In genomic region chr1:182839209-182840065, GRCh38 we compare ENCODE assay signal across 1 cellular context.
A peak's percentile ranks its signal among the peaks of the same experiment; 100 is the strongest.
TF ChIP-seq lines count a peak whose summit lies in the region.

Gene DHX9 (plus strand): TSS chr1:182839347. CDS start chr1:182842567, 3,220 bp downstream.

TF ChIP-seq in HepG2, 621 proteins besides CTCF, POLR2A, EP300 and RAD21 (continued from another document and continues in another):
- no peak for TF ChIP-seq BCLAF1 (IDR thresholded peaks at IDR 0.05)
- peak; percentile 69 for TF ChIP-seq ZNF605 (CRISPR knock-in tag; IDR thresholded peaks at IDR 0.05)
- TF ChIP-seq ZNF256 (CRISPR knock-in tag; conservative IDR thresholded peaks at IDR 0.05): no peak
- TF ChIP-seq RCOR2 (CRISPR knock-in tag; IDR thresholded peaks at IDR 0.05): no peak
- TF ChIP-seq RBM39 (IDR thresholded peaks at IDR 0.05; ENCODE audit: low read depth, low read length, poor library complexity, severe bottlenecking): peak; percentile 80
- TF ChIP-seq ZNF609 (CRISPR knock-in tag; IDR thresholded peaks at IDR 0.05; ENCODE audit: borderline replicate concordance): no peak; the same call in 1 of the 2 replicates
- no peak for TF ChIP-seq NR3C1 (CRISPR knock-in tag; IDR thresholded peaks at IDR 0.05)
- TF ChIP-seq TSC22D2 (CRISPR knock-in tag; IDR thresholded peaks at IDR 0.05; ENCODE audit: borderline replicate concordance): no peak
- TF ChIP-seq ZSCAN5A (CRISPR knock-in tag; IDR thresholded peaks at IDR 0.05; ENCODE audit: borderline replicate concordance): no peak
- no peak for TF ChIP-seq KAT2B (IDR thresholded peaks at IDR 0.05; ENCODE audit: borderline replicate concordance, low read depth, low read length)
- peak; percentile 53; the same call in 1 of the 2 replicates for TF ChIP-seq NR2F2 (IDR thresholded peaks at IDR 0.05; ENCODE audit: borderline replicate concordance, low read depth)
- peak; percentile 58; the same call in 1 of the 2 replicates for TF ChIP-seq ZSCAN25 (CRISPR knock-in tag; IDR thresholded peaks at IDR 0.05)
- TF ChIP-seq U2AF1 (optimal IDR thresholded peaks at IDR 0.05; ENCODE audit: low read depth, low read length): no peak
- no peak for TF ChIP-seq ZNF841 (CRISPR knock-in tag; IDR thresholded peaks at IDR 0.05; ENCODE audit: borderline replicate concordance)
- peak; percentile 74; the same call in 1 of the 2 replicates for TF ChIP-seq HOXA9 (CRISPR knock-in tag; IDR thresholded peaks at IDR 0.05; ENCODE audit: borderline replicate concordance)
- no peak; the same call in 1 of the 2 replicates for TF ChIP-seq REPIN1 (CRISPR knock-in tag; IDR thresholded peaks at IDR 0.05; ENCODE audit: borderline replicate concordance, low read depth)
- peak; percentile 95 for TF ChIP-seq RBFOX2 (IDR thresholded peaks at IDR 0.05; ENCODE audit: low read depth, low read length)
- no peak for TF ChIP-seq MBD4 (IDR thresholded peaks at IDR 0.05; ENCODE audit: borderline replicate concordance, low read length)
- TF ChIP-seq GRHL1 (CRISPR knock-in tag; conservative IDR thresholded peaks at IDR 0.05): no peak
- TF ChIP-seq DMTF1 (CRISPR knock-in tag; IDR thresholded peaks at IDR 0.05): peak; percentile 81; the same call in 1 of the 2 replicates
- no peak for TF ChIP-seq FOXO4 (CRISPR knock-in tag; conservative IDR thresholded peaks at IDR 0.05)
- no peak for TF ChIP-seq ZNF337 (CRISPR knock-in tag; IDR thresholded peaks at IDR 0.05; ENCODE audit: borderline replicate concordance, low read depth)
- no peak for TF ChIP-seq ZNF180 (CRISPR knock-in tag; IDR thresholded peaks at IDR 0.05; ENCODE audit: borderline replicate concordance, low read depth)
- TF ChIP-seq HNRNPUL1 (IDR thresholded peaks at IDR 0.05; ENCODE audit: low read depth, low read length): no peak
- 0 out of 2 replicates have a peak, but pooled peaks have one; percentile 45 for TF ChIP-seq ZNF773 (CRISPR knock-in tag; IDR thresholded peaks at IDR 0.05; ENCODE audit: borderline replicate concordance)
- TF ChIP-seq ZNF224 (CRISPR knock-in tag; IDR thresholded peaks at IDR 0.05): no peak
- TF ChIP-seq PRDM10 (CRISPR knock-in tag; IDR thresholded peaks at IDR 0.05; ENCODE audit: low read depth): 0 out of 2 replicates have a peak, but pooled peaks have one; percentile 4
- 0 out of 2 replicates have a peak, but pooled peaks have one; percentile 37 for TF ChIP-seq SNAPC4 (CRISPR knock-in tag; IDR thresholded peaks at IDR 0.05)
- TF ChIP-seq IKZF1 (IDR thresholded peaks at IDR 0.05): no peak
